In genomic region chr11:125990244-125990643, GRCh38 we compare ENCODE assay signal across 2 cellular contexts.
A peak's percentile ranks its signal among the peaks of the same experiment; 100 is the strongest.
TF ChIP-seq lines count a peak whose summit lies in the region.

No MANE protein-coding gene starts in this region.

TF ChIP-seq in liver, 16 proteins besides CTCF, POLR2A, EP300 and RAD21 (continued from another document):
- TF ChIP-seq REST (IDR thresholded peaks at IDR 0.05), result no peak
- no peak for TF ChIP-seq FOXA1 (IDR thresholded peaks at IDR 0.05)
- TF ChIP-seq SP1 (IDR thresholded peaks at IDR 0.05), result no peak
- peak; percentile 20 for TF ChIP-seq ZBTB33 (IDR thresholded peaks at IDR 0.05)
- TF ChIP-seq FOXA2 (IDR thresholded peaks at IDR 0.05), result peak; percentile 65
- no peak for TF ChIP-seq EGR1 (IDR thresholded peaks at IDR 0.05; ENCODE audit: low read depth in 2 of 2)
- no peak for TF ChIP-seq TAF1 (conservative IDR thresholded peaks at IDR 0.05)
- TF ChIP-seq JUND (IDR thresholded peaks at IDR 0.05), result no peak
- peak in 1 of 2 donors; percentile 41 for TF ChIP-seq RXRA (IDR thresholded peaks at IDR 0.05)
- no peak for TF ChIP-seq HNF4G (IDR thresholded peaks at IDR 0.05)
- TF ChIP-seq MAX (IDR thresholded peaks at IDR 0.05), result no peak
- peak; percentile 15 to 53 for TF ChIP-seq HNF4A (conservative IDR thresholded peaks at IDR 0.05)
- no peak for TF ChIP-seq YY1 (IDR thresholded peaks at IDR 0.05)

TF ChIP-seq in HepG2, 621 proteins besides CTCF, POLR2A, EP300 and RAD21 (continued from another document):
- TF ChIP-seq ZNF276 (CRISPR knock-in tag; IDR thresholded peaks at IDR 0.05; ENCODE audit: low read depth) (no peak), FOSL2 (CRISPR knock-in tag; IDR thresholded peaks at IDR 0.05) (no peak), ATF3 (CRISPR knock-in tag; IDR thresholded peaks at IDR 0.05) (no peak)
TF ChIP-seq in HepG2: peak in this region for 0.
